Comparison of ENCODE assay signal across 8 cellular contexts in genomic region chr1:27960762-27961645, GRCh38. TPM values are rescaled to one million over a fixed set of nuclear protein-coding genes. Genes with fewer than 3 reads are reported as not detected.
DNase-seq lines count a peak whose midpoint lies in the region; ATAC-seq, FAIRE-seq and TF ChIP-seq lines count a peak whose summit lies in the region.

No MANE protein-coding gene starts in this region.

- no peaks in the 10 kb centered on the region for H3K27me3 ChIP-seq in iPS-15b (ENCODE audit: control insufficient read depth, insufficient read depth, low read length)

- no peaks in the 10 kb centered on the region for H3K9me3 ChIP-seq in HEK293 (ENCODE audit: control insufficient read depth, insufficient read depth, low read depth, low read length)
- H3K9me3 ChIP-seq in iPS-15b (ENCODE audit: control insufficient read depth, insufficient read depth, low read length) = no peaks in the 10 kb centered on the region

- CTCF ChIA-PET in HEK293 (lab: Yijun Ruan, JAX) = interaction anchor here (0.7 to 4.6 kb wide), 4 partner anchors 13 to 103 kb away, joined by 3 to 32 read pairs (median 5); no protein-coding TSS in a partner anchor

- TF ChIP-seq POLR2A in GM12891 (IDR thresholded peaks at IDR 0.05; ENCODE audit: low read depth, low read length) = no peak

- TF ChIP-seq CTCF in HEK293 (tag by site-specific recombination; IDR thresholded peaks at IDR 0.05) = no peak

- H3K27ac Mint-ChIP-seq in activated naive CD4-positive, alpha-beta T cell treated with anti-CD3 and anti-CD28 coated beads, Interleukin-2, amount 50 U/mL, for 72 hours = peak overlapping the region; percentile 44 to 87
- H3K27ac Mint-ChIP-seq in stimulated activated effector memory CD8-positive, alpha-beta T cell treated with anti-CD3 and anti-CD28 coated beads, Interleukin-12 subunit alpha, Interleukin-12 subunit beta, amount 100 ng/mL, for 72 hours = peak overlapping the region; percentile 70

- DNase-seq in activated naive CD4-positive, alpha-beta T cell treated with anti-CD3 and anti-CD28 coated beads, Interleukin-2, amount 50 U/mL, for 72 hours (ENCODE audit: low spot score in 2 of 2) = no peak
- no peak for DNase-seq in stimulated activated effector memory CD8-positive, alpha-beta T cell treated with anti-CD3 and anti-CD28 coated beads, Interleukin-12 subunit alpha, Interleukin-12 subunit beta, amount 100 ng/mL, for 72 hours (ENCODE audit: low spot score in 2 of 2)
- no peak for DNase-seq in GOT3 (lab: John Stamatoyannopoulos, UW)
- no peak for DNase-seq in effector CD8-positive, alpha-beta T cell (lab: John Stamatoyannopoulos, UW)
- no peak for DNase-seq in GM12891 (ENCODE audit: insufficient read length, low spot score)

- H3K4me1 ChIP-seq in HEK293 (ENCODE audit: control insufficient read depth, insufficient read depth, low read length) (no peaks in the 10 kb centered on the region), iPS-15b (ENCODE audit: control insufficient read depth, insufficient read depth, low read length) (peaks cover 11% of the 10 kb centered on the region)

- no peaks in the 10 kb centered on the region for H3K36me3 Mint-ChIP-seq in activated naive CD4-positive, alpha-beta T cell treated with anti-CD3 and anti-CD28 coated beads, Interleukin-2, amount 50 U/mL, for 72 hours
- peaks cover 20% of the 10 kb centered on the region for H3K36me3 Mint-ChIP-seq in stimulated activated effector memory CD8-positive, alpha-beta T cell treated with anti-CD3 and anti-CD28 coated beads, Interleukin-12 subunit alpha, Interleukin-12 subunit beta, amount 100 ng/mL, for 72 hours

- no peaks in the 10 kb centered on the region for H3K9me3 Mint-ChIP-seq in activated naive CD4-positive, alpha-beta T cell treated with anti-CD3 and anti-CD28 coated beads, Interleukin-2, amount 50 U/mL, for 72 hours
- no peaks in the 10 kb centered on the region for H3K9me3 Mint-ChIP-seq in stimulated activated effector memory CD8-positive, alpha-beta T cell treated with anti-CD3 and anti-CD28 coated beads, Interleukin-12 subunit alpha, Interleukin-12 subunit beta, amount 100 ng/mL, for 72 hours

- ATAC-seq in activated naive CD4-positive, alpha-beta T cell treated with anti-CD3 and anti-CD28 coated beads, Interleukin-2, amount 50 U/mL, for 72 hours = no peak
- ATAC-seq in stimulated activated effector memory CD8-positive, alpha-beta T cell treated with anti-CD3 and anti-CD28 coated beads, Interleukin-12 subunit alpha, Interleukin-12 subunit beta, amount 100 ng/mL, for 72 hours = no peak
- no peak for ATAC-seq in GM19397 (IDR thresholded peaks at IDR 0.05; ENCODE audit: unreplicated experiment)

- no peak overlapping the region for H3K27ac ChIP-seq in HEK293 (ENCODE audit: extremely low read depth, low read depth, low read length)

- H3K9ac ChIP-seq in iPS-15b (ENCODE audit: low read depth, low read length) = no peak overlapping the region

- peak overlapping the region; percentile 73 for H3K4me3 Mint-ChIP-seq in stimulated activated effector memory CD8-positive, alpha-beta T cell treated with anti-CD3 and anti-CD28 coated beads, Interleukin-12 subunit alpha, Interleukin-12 subunit beta, amount 100 ng/mL, for 72 hours

- H3K36me3 ChIP-seq in HEK293 (ENCODE audit: control insufficient read depth in 2 of 2, insufficient read depth in 1 of 2, low read length in 2 of 2) (peaks cover 3 to 31% of the 10 kb centered on the region in 2 experiments; a peak in 2 of 3 replicates), iPS-15b (ENCODE audit: control insufficient read depth, insufficient read depth, low read length) (peaks cover 4% of the 10 kb centered on the region)

- H3K4me3 ChIP-seq in HEK293 (ENCODE audit: low read depth, low read length) = peak overlapping the region; percentile 77; the same call in 1 of the 2 replicates
- H3K4me3 ChIP-seq in iPS-15b (ENCODE audit: low read depth, low read length) = peak overlapping the region; percentile 88

- peaks cover 46% of the 10 kb centered on the region for H3K4me1 Mint-ChIP-seq in stimulated activated effector memory CD8-positive, alpha-beta T cell treated with anti-CD3 and anti-CD28 coated beads, Interleukin-12 subunit alpha, Interleukin-12 subunit beta, amount 100 ng/mL, for 72 hours

- no peak for FAIRE-seq in GM12891 (lab: Jason Lieb, UNC)

- POLR2A ChIA-PET in HEK293 (lab: Yijun Ruan, JAX) = interaction anchor here (0.8 to 1.1 kb wide), 3 partner anchors 10 to 131 kb away, joined by 3 to 5 read pairs (median 4); no protein-coding TSS in a partner anchor

TF ChIP-seq in HEK293, 187 proteins besides CTCF, POLR2A, EP300 and RAD21 (continues in another document):
- TF ChIP-seq OVOL3 (tag by site-specific recombination; IDR thresholded peaks at IDR 0.05) (no peak), SP2 (tag by site-specific recombination; IDR thresholded peaks at IDR 0.05) (no peak), ZNF148 (tag by site-specific recombination; IDR thresholded peaks at IDR 0.05; ENCODE audit: borderline replicate concordance) (no peak)

TF ChIP-seq in GM12891, 5 proteins besides CTCF, POLR2A, EP300 and RAD21:
- TF ChIP-seq PAX5 (IDR thresholded peaks at IDR 0.05; ENCODE audit: insufficient read depth, low read length, severe bottlenecking) (no peak), SPI1 (IDR thresholded peaks at IDR 0.05; ENCODE audit: low read depth, low read length) (no peak), POU2F2 (IDR thresholded peaks at IDR 0.05; ENCODE audit: low read depth, low read length) (no peak), POLR2AphosphoS5 (IDR thresholded peaks at IDR 0.05; ENCODE audit: low read depth, low read length) (no peak), TAF1 (IDR thresholded peaks at IDR 0.05; ENCODE audit: low read depth, low read length) (no peak)
TF ChIP-seq in GM12891: peak in this region for 0.

RNA-seq across cellular contexts. Expression of gene XKR8, which starts 1.2 kb away (rescaled TPM):
- 1 to 10 TPM; 4.6 to 4.7 TPM for total RNA-seq in activated naive CD4-positive, alpha-beta T cell treated with anti-CD3 and anti-CD28 coated beads, Interleukin-2, amount 50 U/mL, for 72 hours
- polyA plus RNA-seq in GM12891 (2012; ENCODE audit: low read depth, missing spikeins) = 3.6 TPM

RNA-seq across cellular contexts. Expression of gene SMPDL3B, which starts 26.2 kb away (rescaled TPM):
- 1 to 10 TPM in 1 of 2 donors, under 1 TPM in 1; 0.43 to 1.3 TPM for total RNA-seq in activated naive CD4-positive, alpha-beta T cell treated with anti-CD3 and anti-CD28 coated beads, Interleukin-2, amount 50 U/mL, for 72 hours
- polyA plus RNA-seq in GM12891 (2012; ENCODE audit: low read depth, missing spikeins) = 0.50 TPM

RNA-seq across cellular contexts. Expression of gene RPA2, which starts 46.6 kb away (rescaled TPM):
- total RNA-seq in activated naive CD4-positive, alpha-beta T cell treated with anti-CD3 and anti-CD28 coated beads, Interleukin-2, amount 50 U/mL, for 72 hours = 10 to 100 TPM; 69.4 to 88.2 TPM
- polyA plus RNA-seq in GM12891 (2012; ENCODE audit: low read depth, missing spikeins) = 71.9 TPM
